In the genomic region with DNA sequence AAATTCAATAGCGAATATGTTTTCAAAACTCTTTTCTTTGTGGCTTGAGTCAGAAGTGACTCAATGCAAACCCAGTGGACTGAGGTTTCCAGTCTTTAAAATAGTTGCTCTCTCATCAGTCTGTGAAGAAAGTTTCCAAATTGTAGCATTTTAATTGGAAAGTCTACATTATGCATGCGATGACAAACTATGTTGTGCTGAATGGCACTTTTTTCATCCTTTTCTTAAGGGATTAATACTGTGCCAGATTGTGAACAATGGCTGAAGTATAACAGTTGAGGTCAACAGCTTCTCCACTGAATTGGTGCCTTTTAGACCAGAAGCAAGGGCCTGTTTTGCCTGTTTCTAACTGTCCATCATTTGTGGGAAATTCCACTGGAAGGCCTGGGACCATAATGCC, we compare ENCODE assay signal across 14 cellular contexts.
DNase-seq lines count a peak whose midpoint lies in the region; ATAC-seq, FAIRE-seq and TF ChIP-seq lines count a peak whose summit lies in the region.
"Had no signal": no experiment of that assay in that cellular context is flagged by ENCODE, and none has a peak within 500 bp of the region (broad histone marks: within the 10 kb centered on the region; RNA-seq: fewer than 3 reads in every experiment).

No MANE protein-coding gene starts in this region.

- POLR2A ChIA-PET in activated CD4-positive, alpha-beta T cell treated with anti-CD3 and anti-CD28 coated beads for 36 hours (lab: Charles Lee): interaction anchor here (0.5 kb wide), 1 partner anchor 80 kb away, joined by 4 read pairs; no protein-coding TSS in a partner anchor
- POLR2A ChIA-PET in activated CD4-positive, alpha-beta T cell treated with anti-CD3 and anti-CD28 coated beads, Interleukin-2, amount 10 ng/mL, durations not matched to agents 7 days and 5 days (lab: Charles Lee): no interaction called here

- no peak overlapping the region for H3K4me3 Mint-ChIP-seq in activated CD4-positive, alpha-beta T cell treated with anti-CD3 and anti-CD28 coated beads for 36 hours
- no peak overlapping the region for H3K4me3 Mint-ChIP-seq in activated CD4-positive, alpha-beta T cell treated with anti-CD3 and anti-CD28 coated beads, Interleukin-2, amount 10 ng/mL, durations not matched to agents 7 days and 5 days

- peak; percentile 56 for ATAC-seq in activated CD4-positive, alpha-beta T cell treated with anti-CD3 and anti-CD28 coated beads for 36 hours
- ATAC-seq in HG03520 (IDR thresholded peaks at IDR 0.05; ENCODE audit: unreplicated experiment): no peak

- H3K4me2 ChIP-seq in skeletal muscle satellite cell (ENCODE audit: low read length): peak overlapping the region; percentile 80

- H3K27me3 Mint-ChIP-seq in activated CD4-positive, alpha-beta T cell treated with anti-CD3 and anti-CD28 coated beads for 36 hours: no peaks in the 10 kb centered on the region
- H3K27me3 Mint-ChIP-seq in activated CD4-positive, alpha-beta T cell treated with anti-CD3 and anti-CD28 coated beads, Interleukin-2, amount 10 ng/mL, durations not matched to agents 7 days and 5 days: no peaks in the 10 kb centered on the region

- CTCF ChIA-PET in activated CD4-positive, alpha-beta T cell treated with anti-CD3 and anti-CD28 coated beads for 36 hours (lab: Charles Lee): no interaction called here
- CTCF ChIA-PET in activated CD4-positive, alpha-beta T cell treated with anti-CD3 and anti-CD28 coated beads, Interleukin-2, amount 10 ng/mL, durations not matched to agents 7 days and 5 days (lab: Charles Lee): interaction anchor here (0.9 kb wide), 1 partner anchor 62 kb away, joined by 3 read pairs; no protein-coding TSS in a partner anchor

- no peaks in the 10 kb centered on the region for H3K9me3 ChIP-seq in SJSA1 (replicated peaks)
- no peaks in the 10 kb centered on the region for H3K9me3 ChIP-seq in skeletal muscle satellite cell (replicated peaks; ENCODE audit: low read length)
- H3K9me3 ChIP-seq in kidney (ENCODE audit: control insufficient read depth in 1 of 2, low read length in 2 of 2): no peaks in the 10 kb centered on the region
- H3K9me3 ChIP-seq: Peyer's patch, thyroid gland had no signal

- FAIRE-seq in kidney (lab: Jason Lieb, UNC): no peak
- FAIRE-seq: A204.1 had no signal

- H3K4me1 Mint-ChIP-seq in activated CD4-positive, alpha-beta T cell treated with anti-CD3 and anti-CD28 coated beads for 36 hours: peaks cover 20% of the 10 kb centered on the region
- peaks cover 7% of the 10 kb centered on the region for H3K4me1 Mint-ChIP-seq in activated CD4-positive, alpha-beta T cell treated with anti-CD3 and anti-CD28 coated beads, Interleukin-2, amount 10 ng/mL, durations not matched to agents 7 days and 5 days

- no peak for TF ChIP-seq CTCF in fibroblast of mammary gland (conservative IDR thresholded peaks at IDR 0.05; ENCODE audit: control insufficient read depth, insufficient read depth, low read depth, low read length)
- TF ChIP-seq CTCF in kidney (IDR thresholded peaks at IDR 0.05; ENCODE audit: borderline replicate concordance, extremely low read depth, insufficient read depth): no peak

- no peak for DNase-seq in activated CD4-positive, alpha-beta T cell treated with anti-CD3 and anti-CD28 coated beads for 36 hours
- DNase-seq in activated CD4-positive, alpha-beta T cell treated with anti-CD3 and anti-CD28 coated beads, Interleukin-2, amount 10 ng/mL, durations not matched to agents 7 days and 5 days: no peak
- DNase-seq in SJSA1 (ENCODE audit: low read depth in 1 of 2, low spot score in 2 of 2) (peak in 1 of 2 experiments; percentile 81), fibroblast of mammary gland (ENCODE audit: low read depth) (peak; percentile 81), NCI-H345 (lab: John Stamatoyannopoulos, UW) (no peak), kidney (no peak)
- DNase-seq: activated CD4-positive, alpha-beta T cell treated with anti-CD3 and anti-CD28 coated beads, Interleukin-2, amount 50 U/mL, for 48 hours; effector CD8-positive, alpha-beta T cell; Peyer's patch; thyroid gland had no signal

- intact Hi-C loops in activated CD4-positive, alpha-beta T cell treated with anti-CD3 and anti-CD28 coated beads for 36 hours (cut with DNase I, micrococcal nuclease): no loop called here
- intact Hi-C loops in kidney (cut with DNase I): no loop called here

- H3K36me3 ChIP-seq in SJSA1: no peaks in the 10 kb centered on the region
- no peaks in the 10 kb centered on the region for H3K36me3 ChIP-seq in skeletal muscle satellite cell (ENCODE audit: insufficient read depth, low read length)
- H3K36me3 ChIP-seq in kidney (ENCODE audit: control insufficient read depth in 1 of 2, insufficient read depth in 2 of 2, low read length in 2 of 2): no peaks in the 10 kb centered on the region
- H3K36me3 ChIP-seq: Peyer's patch, thyroid gland had no signal

- H3K27me3 ChIP-seq in SJSA1 (replicated peaks) (no peaks in the 10 kb centered on the region), skeletal muscle satellite cell (ENCODE audit: control insufficient read depth, insufficient read depth, low read length) (no peaks in the 10 kb centered on the region)
- H3K27me3 ChIP-seq: Peyer's patch, thyroid gland had no signal

- H3K9me3 Mint-ChIP-seq in activated CD4-positive, alpha-beta T cell treated with anti-CD3 and anti-CD28 coated beads for 36 hours (ENCODE audit: low read depth): no peaks in the 10 kb centered on the region
- no peaks in the 10 kb centered on the region for H3K9me3 Mint-ChIP-seq in activated CD4-positive, alpha-beta T cell treated with anti-CD3 and anti-CD28 coated beads, Interleukin-2, amount 10 ng/mL, durations not matched to agents 7 days and 5 days

- H3K4me3 ChIP-seq in SJSA1: 0 out of 2 replicates have a peak overlapping the region, but pooled peaks have one; percentile 5
- no peak overlapping the region for H3K4me3 ChIP-seq in fibroblast of mammary gland (ENCODE audit: control insufficient read depth, low read depth, low read length)
- H3K4me3 ChIP-seq in skeletal muscle satellite cell (ENCODE audit: low read length): peak overlapping the region; percentile 50
- H3K4me3 ChIP-seq in kidney (ENCODE audit: low read length in 2 of 2): no peak overlapping the region
- H3K4me3 ChIP-seq: lung, Peyer's patch, thyroid gland had no signal

- H3K36me3 Mint-ChIP-seq in activated CD4-positive, alpha-beta T cell treated with anti-CD3 and anti-CD28 coated beads for 36 hours (ENCODE audit: low read depth): peaks cover 6% of the 10 kb centered on the region
- no peaks in the 10 kb centered on the region for H3K36me3 Mint-ChIP-seq in activated CD4-positive, alpha-beta T cell treated with anti-CD3 and anti-CD28 coated beads, Interleukin-2, amount 10 ng/mL, durations not matched to agents 7 days and 5 days (ENCODE audit: low read depth)

- peaks cover 63% of the 10 kb centered on the region for H3K4me1 ChIP-seq in SJSA1 (replicated peaks)
- peaks cover 52% of the 10 kb centered on the region for H3K4me1 ChIP-seq in skeletal muscle satellite cell (ENCODE audit: control insufficient read depth, insufficient read depth, low read length)
- H3K4me1 ChIP-seq in kidney (ENCODE audit: control insufficient read depth in 1 of 2, insufficient read depth in 1 of 2, low read depth in 1 of 2, low read length in 2 of 2): no peaks in the 10 kb centered on the region
- H3K4me1 ChIP-seq: Peyer's patch had no signal

- peak overlapping the region; percentile 98 for H3K27ac ChIP-seq in SJSA1
- H3K27ac ChIP-seq in kidney (ENCODE audit: low read depth in 2 of 2, low read length in 2 of 2): no peak overlapping the region
- H3K27ac ChIP-seq: Peyer's patch, thyroid gland had no signal

- H3K9ac ChIP-seq in skeletal muscle satellite cell (ENCODE audit: low read depth, low read length) (peak overlapping the region; percentile 68), kidney (ENCODE audit: low read length in 2 of 2) (no peak overlapping the region)

- no peak overlapping the region for H3K27ac Mint-ChIP-seq in activated CD4-positive, alpha-beta T cell treated with anti-CD3 and anti-CD28 coated beads for 36 hours
- no peak overlapping the region for H3K27ac Mint-ChIP-seq in activated CD4-positive, alpha-beta T cell treated with anti-CD3 and anti-CD28 coated beads, Interleukin-2, amount 10 ng/mL, durations not matched to agents 7 days and 5 days

Comparison
In these comparisons a context has a peak if more than half of its experiments do, and no peak if none do; other contexts are left out.
1. H3K4me3 ChIP-seq: peak in SJSA1 (single experiment) and skeletal muscle satellite cell (single experiment); none in fibroblast of mammary gland (single experiment) and kidney (0 of 2).